In genomic region chr2:43127208-43127940, GRCh38 we compare ENCODE assay signal across 8 cellular contexts.
A peak's percentile ranks its signal among the peaks of the same experiment; 100 is the strongest.
DNase-seq lines count a peak whose midpoint lies in the region; ATAC-seq, FAIRE-seq and TF ChIP-seq lines count a peak whose summit lies in the region.

No MANE protein-coding gene starts in this region.

- H3K36me3 ChIP-seq in pancreas (no peaks in the 10 kb centered on the region), uterus (no peaks in the 10 kb centered on the region)

- H3K4me1 ChIP-seq in pancreas: peaks cover 0 to 20% (median 0%) of the 10 kb centered on the region in 3 donors
- H3K4me1 ChIP-seq in uterus: no peaks in the 10 kb centered on the region

- ATAC-seq in pancreas: peak in 2 of 4 donors; percentile 22 to 37
- ATAC-seq in HG03139 (IDR thresholded peaks at IDR 0.05; ENCODE audit: unreplicated experiment): no peak

- 75 to 77% methylated on average over 24 of the region's 24 CpGs for WGBS in pancreas, 2 donors

- H3K4me3 ChIP-seq in fibroblast of mammary gland (ENCODE audit: control insufficient read depth, low read depth, low read length): no peak overlapping the region
- no peak overlapping the region for H3K4me3 ChIP-seq in pancreas
- H3K4me3 ChIP-seq in uterus: no peak overlapping the region

- H3K9me3 ChIP-seq in pancreas (no peaks in the 10 kb centered on the region), uterus (no peaks in the 10 kb centered on the region)

- in situ Hi-C loops in GM13977 (cut with MboI; ENCODE audit: low pct_unique_long_range_greater_than_20kb, low sequenced_read_pairs, unreplicated experiment): loop anchor here (10.0 kb wide), 1 partner anchor 357 kb away; no protein-coding TSS in a partner anchor

- DNase-seq in GM13977 (ENCODE audit: low spot score) (peak; percentile 81), NOMO-1 treated with dmso at 0.1 percent for 144 hours (lab: John Stamatoyannopoulos, UW; ENCODE audit: unreplicated experiment) (peak; percentile 82), activated T-cell treated with anti-CD3 and anti-CD28 coated beads for 1 hour (ENCODE audit: low read depth) (peak; percentile 92), fibroblast of mammary gland (ENCODE audit: low read depth) (peak; percentile 49), pancreas (peak in 5 of 6 donors; percentile 53 to 85 (median 71)), uterus (peak in 1 of 2 donors; percentile 43), cerebellar nuclear complex (lab: John Stamatoyannopoulos, UW) (no peak)

- H3K27ac ChIP-seq in pancreas (no peak overlapping the region), uterus (no peak overlapping the region)

- no peaks in the 10 kb centered on the region for H3K27me3 ChIP-seq in pancreas
- H3K27me3 ChIP-seq in uterus: no peaks in the 10 kb centered on the region

- no peak for TF ChIP-seq POLR2A in uterus (IDR thresholded peaks at IDR 0.05)

- FAIRE-seq in pancreas (lab: Jason Lieb, UNC): no peak

- peak; percentile 92 for TF ChIP-seq CTCF in GM13977 (IDR thresholded peaks at IDR 0.05; ENCODE audit: extremely low read depth, insufficient read depth, missing control alignments)
- peak; percentile 47 for TF ChIP-seq CTCF in fibroblast of mammary gland (conservative IDR thresholded peaks at IDR 0.05; ENCODE audit: control insufficient read depth, insufficient read depth, low read depth, low read length)
- TF ChIP-seq CTCF in pancreas (IDR thresholded peaks at IDR 0.05): peak in 2 of 4 donors; percentile 28 to 42
- peak; percentile 25 to 47 (median 28) for TF ChIP-seq CTCF in uterus (IDR thresholded peaks at IDR 0.05)

- intact Hi-C loops in pancreas (cut with DNase I) (no loop called here), uterus (cut with DNase I; ENCODE audit: low total_unique reads) (no loop called here)

Comparison
In these comparisons a context has a peak if more than half of its experiments do, and no peak if none do; other contexts are left out.
1. DNase-seq: peak in GM13977 (single experiment), NOMO-1 treated with dmso at 0.1 percent for 144 hours (single experiment), activated T-cell treated with anti-CD3 and anti-CD28 coated beads for 1 hour (single experiment), fibroblast of mammary gland (single experiment) and pancreas (5 of 6); none in cerebellar nuclear complex (0 of 2).